In the genomic region with DNA sequence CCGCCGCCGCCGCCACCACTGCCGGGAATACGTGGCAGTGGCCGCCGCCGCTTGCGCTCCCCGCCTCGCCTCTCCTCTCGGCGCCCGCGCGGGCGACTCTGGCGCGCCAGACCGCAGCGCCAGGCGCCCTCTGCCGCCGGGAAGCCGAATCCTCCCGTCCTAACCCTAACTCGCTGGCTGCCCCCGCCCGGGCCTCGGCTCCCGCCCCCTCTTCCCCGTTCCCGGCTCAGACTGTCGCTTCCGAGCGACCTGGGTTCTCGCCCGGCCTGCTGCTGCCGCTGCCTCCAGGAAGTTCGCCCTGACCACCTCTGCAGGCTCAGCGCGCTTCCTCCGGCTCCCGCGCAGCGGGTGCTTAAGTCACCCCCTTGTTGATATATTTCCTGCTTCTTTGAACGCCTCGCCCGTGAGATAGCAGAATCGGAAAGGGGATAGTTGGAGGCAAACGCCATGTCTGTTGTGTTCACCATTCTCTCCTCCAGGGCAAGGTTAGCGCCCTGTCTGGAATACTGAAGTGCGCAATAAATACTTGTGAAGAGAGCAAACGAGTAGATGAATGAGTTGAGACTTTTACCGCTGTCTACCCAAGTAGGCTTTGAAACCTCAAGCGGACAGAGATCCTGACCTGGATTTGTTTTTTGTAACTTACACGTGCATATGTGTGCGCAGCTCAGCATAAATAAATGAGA, we compare ENCODE assay signal across 1 cellular context.
TF ChIP-seq lines count a peak whose summit lies in the region.

Gene SMCO4, minus strand, starts transcription at position 100 of the 686 bp plus-strand sequence. CDS start 64,202 bp downstream, outside the sequence.

TF ChIP-seq in K562, 482 proteins besides CTCF, POLR2A, EP300 and RAD21 (continued from another document and continues in another):
- TF ChIP-seq ESRRA (IDR thresholded peaks at IDR 0.05; ENCODE audit: borderline replicate concordance, low read depth) (peak; percentile 78), ETS1 (conservative IDR thresholded peaks at IDR 0.05; ENCODE audit: control insufficient read depth, low read depth, low read length) (peak; percentile 57; the same call in 1 of the 2 replicates), KLF13 (tag; IDR thresholded peaks at IDR 0.05; ENCODE audit: borderline replicate concordance, low read depth) (0 out of 2 replicates have a peak, but pooled peaks have one; percentile 29), FUS (optimal IDR thresholded peaks at IDR 0.05; ENCODE audit: low read depth, low read length) (peak; percentile 50), ZFPM2 (CRISPR knock-in tag; IDR thresholded peaks at IDR 0.05) (no peak), ZKSCAN8 (CRISPR knock-in tag; IDR thresholded peaks at IDR 0.05) (no peak), SAP30 (IDR thresholded peaks at IDR 0.05; ENCODE audit: borderline replicate concordance, insufficient read depth, low read depth, low read length, poor library complexity, severe bottlenecking) (no peak), PCBP1 (IDR thresholded peaks at IDR 0.05; ENCODE audit: low read depth, low read length, poor library complexity, severe bottlenecking) (no peak), SMAD3 (CRISPR knock-in tag; conservative IDR thresholded peaks at IDR 0.05) (0 out of 2 replicates have a peak, but pooled peaks have one; percentile 29), ZNF133 (CRISPR knock-in tag; IDR thresholded peaks at IDR 0.05) (no peak), NCOA1 (IDR thresholded peaks at IDR 0.05; ENCODE audit: low read depth) (no peak), NCOA2 (IDR thresholded peaks at IDR 0.05; ENCODE audit: partially characterized antibody in 2 of 2) (no peak), GATAD2A (IDR thresholded peaks at IDR 0.05) (no peak), LARP7 (IDR thresholded peaks at IDR 0.05) (no peak), TRIM28 (IDR thresholded peaks at IDR 0.05) (no peak), HOXB6 (CRISPR knock-in tag; IDR thresholded peaks at IDR 0.05; ENCODE audit: borderline replicate concordance) (no peak), CHD2 (IDR thresholded peaks at IDR 0.05; ENCODE audit: low read depth, low read length) (no peak), DNMT1 (IDR thresholded peaks at IDR 0.05) (no peak), HNRNPK (IDR thresholded peaks at IDR 0.05; ENCODE audit: low read depth, low read length, poor library complexity, severe bottlenecking) (no peak), ZNF274 (IDR thresholded peaks at IDR 0.05; ENCODE audit: borderline replicate concordance, low read depth, low read length) (no peak), ZNF124 (CRISPR knock-in tag; IDR thresholded peaks at IDR 0.05) (no peak), ZFP30 (CRISPR knock-in tag; IDR thresholded peaks at IDR 0.05; ENCODE audit: borderline replicate concordance) (no peak), CHD4 (IDR thresholded peaks at IDR 0.05; ENCODE audit: insufficient read depth, insufficient replicate concordance, low read depth, low read length, poor library complexity, severe bottlenecking) (no peak), BRD4 (IDR thresholded peaks at IDR 0.05) (no peak), FIP1L1 (IDR thresholded peaks at IDR 0.05; ENCODE audit: low read depth, low read length, poor library complexity, severe bottlenecking) (peak; percentile 68), TRIM24 (IDR thresholded peaks at IDR 0.05) (peak in 1 of 2 experiments; percentile 33; a peak in 1 of 4 replicates), CEBPB (tag; IDR thresholded peaks at IDR 0.05) (no peak), ZNF512 (tag; IDR thresholded peaks at IDR 0.05) (no peak), MTF1 (CRISPR knock-in tag; IDR thresholded peaks at IDR 0.05; ENCODE audit: borderline replicate concordance) (no peak), JUND (IDR thresholded peaks at IDR 0.05; ENCODE audit: borderline replicate concordance, low read depth, low read length) (no peak), JUND (tag; IDR thresholded peaks at IDR 0.05; ENCODE audit: borderline replicate concordance, low read depth, low read length) (no peak), TEAD1 (CRISPR knock-in tag; IDR thresholded peaks at IDR 0.05) (no peak), CEBPG (CRISPR knock-in tag; IDR thresholded peaks at IDR 0.05) (no peak), CEBPG (tag; conservative IDR thresholded peaks at IDR 0.05 in 1 of 2, IDR thresholded peaks at IDR 0.05 in 1 of 2) (no peak), ZNF644 (tag; IDR thresholded peaks at IDR 0.05; ENCODE audit: low read depth) (no peak), NRF1 (conservative IDR thresholded peaks at IDR 0.05 in 1 of 2, IDR thresholded peaks at IDR 0.05 in 1 of 2) (peak; percentile 29 to 42; a peak in 3 of 4 replicates), YY1 (IDR thresholded peaks at IDR 0.05; ENCODE audit: borderline replicate concordance in 1 of 3, control insufficient read depth in 1 of 3, extremely low read depth in 1 of 3, insufficient read depth in 3 of 3, insufficient read length in 1 of 3, insufficient replicate concordance in 2 of 3, low read depth in 1 of 3, low read length in 2 of 3) (peak in 2 of 3 experiments; percentile 57 to 68), PYGO2 (tag; IDR thresholded peaks at IDR 0.05) (no peak), GTF2A2 (tag; IDR thresholded peaks at IDR 0.05) (no peak), KDM2B (CRISPR knock-in tag; IDR thresholded peaks at IDR 0.05) (no peak), ZNF347 (CRISPR knock-in tag; IDR thresholded peaks at IDR 0.05; ENCODE audit: low read depth) (no peak), CTCFL (IDR thresholded peaks at IDR 0.05; ENCODE audit: borderline replicate concordance, insufficient read depth, low read depth, low read length, poor library complexity, severe bottlenecking) (peak; percentile 87), BCL6 (CRISPR knock-in tag; IDR thresholded peaks at IDR 0.05) (no peak), LCOR (CRISPR knock-in tag; IDR thresholded peaks at IDR 0.05) (no peak), TAF1 (IDR thresholded peaks at IDR 0.05; ENCODE audit: control insufficient read depth, extremely low read depth, insufficient read depth, low read length, severe bottlenecking) (peak; percentile 48), ZFP1 (CRISPR knock-in tag; IDR thresholded peaks at IDR 0.05) (no peak), POLR3A (IDR thresholded peaks at IDR 0.05; ENCODE audit: borderline replicate concordance, extremely low read depth, insufficient read depth, insufficient read length) (no peak), RBM34 (IDR thresholded peaks at IDR 0.05; ENCODE audit: borderline replicate concordance, insufficient read depth, low read length) (no peak), NR2C1 (IDR thresholded peaks at IDR 0.05) (no peak), NR2C1 (tag; IDR thresholded peaks at IDR 0.05) (no peak), CHCHD3 (CRISPR knock-in tag; IDR thresholded peaks at IDR 0.05) (no peak), HCFC1 (IDR thresholded peaks at IDR 0.05; ENCODE audit: low read depth, low read length) (peak; percentile 48), RNF2 (IDR thresholded peaks at IDR 0.05) (no peak), EZH2 (IDR thresholded peaks at IDR 0.05; ENCODE audit: borderline replicate concordance, low read depth, low read length) (no peak), PHF8 (IDR thresholded peaks at IDR 0.05; ENCODE audit: borderline replicate concordance, low read length) (peak; percentile 38; the same call in 1 of the 2 replicates), DMBX1 (CRISPR knock-in tag; IDR thresholded peaks at IDR 0.05; ENCODE audit: borderline replicate concordance) (peak; percentile 42; the same call in 1 of the 2 replicates), SMAD4 (CRISPR knock-in tag; conservative IDR thresholded peaks at IDR 0.05) (peak; percentile 82), ELF2 (CRISPR knock-in tag; IDR thresholded peaks at IDR 0.05) (no peak; the same call in 1 of the 2 replicates), KAT7 (CRISPR knock-in tag; IDR thresholded peaks at IDR 0.05; ENCODE audit: borderline replicate concordance) (0 out of 2 replicates have a peak, but pooled peaks have one; percentile 62), ZNF778 (CRISPR knock-in tag; IDR thresholded peaks at IDR 0.05) (no peak), HDAC2 (IDR thresholded peaks at IDR 0.05) (peak; percentile 85), MAFG (tag; conservative IDR thresholded peaks at IDR 0.05) (no peak), ZNF655 (CRISPR knock-in tag; IDR thresholded peaks at IDR 0.05) (no peak), BHLHE40 (IDR thresholded peaks at IDR 0.05; ENCODE audit: low read length) (0 out of 2 replicates have a peak, but pooled peaks have one; percentile 5)
- TF ChIP-seq, protein P1, sequence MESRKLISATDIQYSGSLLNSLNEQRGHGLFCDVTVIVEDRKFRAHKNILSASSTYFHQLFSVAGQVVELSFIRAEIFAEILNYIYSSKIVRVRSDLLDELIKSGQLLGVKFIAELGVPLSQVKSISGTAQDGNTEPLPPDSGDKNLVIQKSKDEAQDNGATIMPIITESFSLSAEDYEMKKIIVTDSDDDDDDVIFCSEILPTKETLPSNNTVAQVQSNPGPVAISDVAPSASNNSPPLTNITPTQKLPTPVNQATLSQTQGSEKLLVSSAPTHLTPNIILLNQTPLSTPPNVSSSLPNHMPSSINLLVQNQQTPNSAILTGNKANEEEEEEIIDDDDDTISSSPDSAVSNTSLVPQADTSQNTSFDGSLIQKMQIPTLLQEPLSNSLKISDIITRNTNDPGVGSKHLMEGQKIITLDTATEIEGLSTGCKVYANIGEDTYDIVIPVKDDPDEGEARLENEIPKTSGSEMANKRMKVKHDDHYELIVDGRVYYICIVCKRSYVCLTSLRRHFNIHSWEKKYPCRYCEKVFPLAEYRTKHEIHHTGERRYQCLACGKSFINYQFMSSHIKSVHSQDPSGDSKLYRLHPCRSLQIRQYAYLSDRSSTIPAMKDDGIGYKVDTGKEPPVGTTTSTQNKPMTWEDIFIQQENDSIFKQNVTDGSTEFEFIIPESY (CRISPR knock-in tag; IDR thresholded peaks at IDR 0.05): peak; percentile 83
- TF ChIP-seq, protein P2, sequence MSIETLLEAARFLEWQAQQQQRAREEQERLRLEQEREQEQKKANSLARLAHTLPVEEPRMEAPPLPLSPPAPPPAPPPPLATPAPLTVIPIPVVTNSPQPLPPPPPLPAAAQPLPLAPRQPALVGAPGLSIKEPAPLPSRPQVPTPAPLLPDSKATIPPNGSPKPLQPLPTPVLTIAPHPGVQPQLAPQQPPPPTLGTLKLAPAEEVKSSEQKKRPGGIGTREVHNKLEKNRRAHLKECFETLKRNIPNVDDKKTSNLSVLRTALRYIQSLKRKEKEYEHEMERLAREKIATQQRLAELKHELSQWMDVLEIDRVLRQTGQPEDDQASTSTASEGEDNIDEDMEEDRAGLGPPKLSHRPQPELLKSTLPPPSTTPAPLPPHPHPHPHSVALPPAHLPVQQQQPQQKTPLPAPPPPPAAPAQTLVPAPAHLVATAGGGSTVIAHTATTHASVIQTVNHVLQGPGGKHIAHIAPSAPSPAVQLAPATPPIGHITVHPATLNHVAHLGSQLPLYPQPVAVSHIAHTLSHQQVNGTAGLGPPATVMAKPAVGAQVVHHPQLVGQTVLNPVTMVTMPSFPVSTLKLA (conservative IDR thresholded peaks at IDR 0.05): peak; percentile 22 to 44; a peak in 1 of 4 replicates
- TF ChIP-seq, protein P3, sequence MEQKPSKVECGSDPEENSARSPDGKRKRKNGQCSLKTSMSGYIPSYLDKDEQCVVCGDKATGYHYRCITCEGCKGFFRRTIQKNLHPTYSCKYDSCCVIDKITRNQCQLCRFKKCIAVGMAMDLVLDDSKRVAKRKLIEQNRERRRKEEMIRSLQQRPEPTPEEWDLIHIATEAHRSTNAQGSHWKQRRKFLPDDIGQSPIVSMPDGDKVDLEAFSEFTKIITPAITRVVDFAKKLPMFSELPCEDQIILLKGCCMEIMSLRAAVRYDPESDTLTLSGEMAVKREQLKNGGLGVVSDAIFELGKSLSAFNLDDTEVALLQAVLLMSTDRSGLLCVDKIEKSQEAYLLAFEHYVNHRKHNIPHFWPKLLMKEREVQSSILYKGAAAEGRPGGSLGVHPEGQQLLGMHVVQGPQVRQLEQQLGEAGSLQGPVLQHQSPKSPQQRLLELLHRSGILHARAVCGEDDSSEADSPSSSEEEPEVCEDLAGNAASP (IDR thresholded peaks at IDR 0.05): no peak
